ENCODE assay signal across 8 cellular contexts in the genomic region with DNA sequence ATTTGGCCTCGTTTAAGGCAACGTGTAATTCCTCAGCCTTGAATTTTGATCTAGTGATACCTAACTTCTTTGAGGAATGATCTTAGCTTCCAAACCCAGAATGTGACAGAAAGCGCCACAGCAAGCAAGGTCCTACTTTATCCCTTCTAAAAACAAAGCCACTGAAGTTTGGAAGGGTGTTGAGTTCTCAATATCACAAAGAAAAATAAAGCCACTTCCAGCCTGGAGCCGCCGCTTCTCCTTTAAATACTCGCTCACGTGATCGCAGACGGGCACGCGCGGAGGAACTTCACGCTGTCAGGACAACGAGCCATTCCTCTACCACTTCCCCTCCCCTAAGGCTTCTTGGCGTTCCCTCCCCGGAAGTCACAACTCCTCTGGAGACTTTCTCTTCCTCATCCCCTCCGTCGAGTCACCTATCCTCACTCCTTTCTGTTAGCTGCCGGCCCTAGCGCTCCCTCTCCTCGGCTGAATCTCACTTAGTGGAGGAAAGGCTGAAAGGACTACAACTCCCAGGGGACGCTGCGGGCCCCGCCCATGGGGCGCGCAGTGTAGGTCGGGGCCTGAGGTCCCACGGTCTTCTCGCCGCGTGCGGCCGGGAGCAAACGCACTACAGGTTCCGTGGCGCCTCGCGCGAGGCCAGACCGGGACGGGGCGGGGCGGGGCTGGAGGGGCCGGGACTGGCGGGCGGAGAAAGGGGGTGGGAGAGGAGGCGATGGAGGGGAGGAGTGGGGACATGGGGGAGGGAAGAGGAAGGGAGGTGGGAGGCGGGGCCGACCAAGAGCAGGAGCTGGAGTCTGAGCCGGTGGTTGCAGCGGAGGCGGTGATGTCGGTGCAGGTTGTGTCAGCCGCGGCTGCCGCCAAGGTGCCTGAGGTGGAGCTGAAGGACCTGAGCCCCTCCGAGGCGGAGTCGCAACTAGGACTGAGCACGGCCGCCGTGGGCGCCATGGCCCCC. TPM values are rescaled to one million over a fixed set of nuclear protein-coding genes. Genes with fewer than 3 reads are reported as not detected.
DNase-seq lines count a peak whose midpoint lies in the region; ATAC-seq, FAIRE-seq and TF ChIP-seq lines count a peak whose summit lies in the region.

TSS of gene AHCYL2 (plus strand) at position 780 of the 955 bp plus-strand sequence.

- peak within 1 kb of the TSS; percentile 98 for H2AFZ ChIP-seq in parathyroid adenoma

- H3K4me1 ChIP-seq in cardiac muscle cell (ENCODE audit: low read depth) (peaks cover 6% of the 10 kb centered on the region), parathyroid adenoma (peaks cover 3% of the 10 kb centered on the region), tibial artery (peaks cover 0 to 15% (median 3%) of the 10 kb centered on the region in 4 donors)

- TF ChIP-seq POLR2A in GM12892 (IDR thresholded peaks at IDR 0.05; ENCODE audit: low read depth, low read length), result peak; percentile 46; the same call in 1 of the 2 replicates

- H3K4me3 Mint-ChIP-seq in activated naive CD8-positive, alpha-beta T cell treated with anti-CD3 and anti-CD28 coated beads, Interleukin-2, amount 50 U/mL, for 24 hours, result peak within 1 kb of the TSS; percentile 89

- H3K27ac Mint-ChIP-seq in activated naive CD8-positive, alpha-beta T cell treated with anti-CD3 and anti-CD28 coated beads, Interleukin-2, amount 50 U/mL, for 24 hours, result peak within 1 kb of the TSS; percentile 94

- peak within 1 kb of the TSS; percentile 73 for H3K4me3 ChIP-seq in cardiac muscle cell
- H3K4me3 ChIP-seq in parathyroid adenoma (ENCODE audit: low read depth, low read length), result peak within 1 kb of the TSS; percentile 57
- H3K4me3 ChIP-seq in tibial artery, result peak within 1 kb of the TSS; percentile 82 to 100

- no peak for TF ChIP-seq CTCF in cardiac muscle cell (IDR thresholded peaks at IDR 0.05; ENCODE audit: low read depth, low read length)
- TF ChIP-seq CTCF in parathyroid adenoma (IDR thresholded peaks at IDR 0.05), result no peak
- TF ChIP-seq CTCF in tibial artery (IDR thresholded peaks at IDR 0.05), result no peak

- no peaks in the 10 kb centered on the region for H3K36me3 Mint-ChIP-seq in activated naive CD8-positive, alpha-beta T cell treated with anti-CD3 and anti-CD28 coated beads, Interleukin-2, amount 50 U/mL, for 24 hours (ENCODE audit: low read depth)

- H3K4me2 ChIP-seq in parathyroid adenoma (ENCODE audit: low read length), result peak within 1 kb of the TSS; percentile 84

- peaks cover 21% of the 10 kb centered on the region for H3K79me2 ChIP-seq in parathyroid adenoma

- H3K27me3 Mint-ChIP-seq in activated naive CD8-positive, alpha-beta T cell treated with anti-CD3 and anti-CD28 coated beads, Interleukin-2, amount 50 U/mL, for 24 hours, result no peaks in the 10 kb centered on the region

- peak; percentile 87 for FAIRE-seq in GM12892 (lab: Jason Lieb, UNC)

- no peaks in the 10 kb centered on the region for H3K36me3 ChIP-seq in cardiac muscle cell
- no peaks in the 10 kb centered on the region for H3K36me3 ChIP-seq in parathyroid adenoma (ENCODE audit: control insufficient read depth, insufficient read depth, low read length)
- no peaks in the 10 kb centered on the region for H3K36me3 ChIP-seq in tibial artery

- peak; percentile 81 for ATAC-seq in HG02840 (IDR thresholded peaks at IDR 0.05; ENCODE audit: low FRiP score, unreplicated experiment)
- ATAC-seq in activated naive CD8-positive, alpha-beta T cell treated with anti-CD3 and anti-CD28 coated beads, Interleukin-2, amount 50 U/mL, for 24 hours, result peak; percentile 96

- no peaks in the 10 kb centered on the region for H3K27me3 ChIP-seq in cardiac muscle cell
- no peaks in the 10 kb centered on the region for H3K27me3 ChIP-seq in parathyroid adenoma (ENCODE audit: control insufficient read depth, insufficient read depth, low read length)
- peaks cover 0 to 2% of the 10 kb centered on the region in 2 donors for H3K27me3 ChIP-seq in tibial artery

- DNase-seq in GM12892 (ENCODE audit: insufficient read length) (peak; percentile 90), NCI-H1436 (lab: John Stamatoyannopoulos, UW) (peak; percentile 95), SW480 (ENCODE audit: low spot score) (peak; percentile 96), cardiac muscle cell (ENCODE audit: low read depth in 1 of 2, low spot score in 1 of 2) (peak; percentile 98 to 99), tibial artery (peak; percentile 97 to 99)
- peak; percentile 97 for DNase-seq in activated naive CD8-positive, alpha-beta T cell treated with anti-CD3 and anti-CD28 coated beads, Interleukin-2, amount 50 U/mL, for 24 hours

- peak within 1 kb of the TSS; percentile 6 for H3K9ac ChIP-seq in parathyroid adenoma

- peak within 1 kb of the TSS; percentile 65 for H3K27ac ChIP-seq in cardiac muscle cell
- peak within 1 kb of the TSS; percentile 98 for H3K27ac ChIP-seq in parathyroid adenoma
- peak within 1 kb of the TSS; percentile 90 to 93 for H3K27ac ChIP-seq in tibial artery

- H3K9me3 Mint-ChIP-seq in activated naive CD8-positive, alpha-beta T cell treated with anti-CD3 and anti-CD28 coated beads, Interleukin-2, amount 50 U/mL, for 24 hours, result no peaks in the 10 kb centered on the region

- H3K9me3 ChIP-seq in cardiac muscle cell (ENCODE audit: low read depth) (no peaks in the 10 kb centered on the region), parathyroid adenoma (ENCODE audit: control insufficient read depth, low read length) (no peaks in the 10 kb centered on the region), tibial artery (no peaks in the 10 kb centered on the region)

- intact Hi-C loops in tibial artery (cut with DNase I; ENCODE audit: low total_unique reads), result loop anchor here (10.0 kb wide), 1 partner anchor 50 kb away; no protein-coding TSS in a partner anchor

- peaks cover 32% of the 10 kb centered on the region for H3K4me1 Mint-ChIP-seq in activated naive CD8-positive, alpha-beta T cell treated with anti-CD3 and anti-CD28 coated beads, Interleukin-2, amount 50 U/mL, for 24 hours

RNA-seq across cellular contexts. Expression of gene AHCYL2, which starts in this region (rescaled TPM):
- 7.0 TPM for polyA plus RNA-seq in GM12892 (2012; ENCODE audit: missing spikeins)
- 26.1 and 30.8 TPM in 2 replicates for total RNA-seq in cardiac muscle cell
- polyA plus RNA-seq in cardiac muscle cell, result 25.5 and 28.5 TPM in 2 replicates

Comparison
In these comparisons a context has a peak if more than half of its experiments do, and no peak if none do; other contexts are left out.
1. Peak in every context shown above with its lines: DNase-seq, ATAC-seq, H3K4me3 ChIP-seq and H3K27ac ChIP-seq.